In the genomic region with DNA sequence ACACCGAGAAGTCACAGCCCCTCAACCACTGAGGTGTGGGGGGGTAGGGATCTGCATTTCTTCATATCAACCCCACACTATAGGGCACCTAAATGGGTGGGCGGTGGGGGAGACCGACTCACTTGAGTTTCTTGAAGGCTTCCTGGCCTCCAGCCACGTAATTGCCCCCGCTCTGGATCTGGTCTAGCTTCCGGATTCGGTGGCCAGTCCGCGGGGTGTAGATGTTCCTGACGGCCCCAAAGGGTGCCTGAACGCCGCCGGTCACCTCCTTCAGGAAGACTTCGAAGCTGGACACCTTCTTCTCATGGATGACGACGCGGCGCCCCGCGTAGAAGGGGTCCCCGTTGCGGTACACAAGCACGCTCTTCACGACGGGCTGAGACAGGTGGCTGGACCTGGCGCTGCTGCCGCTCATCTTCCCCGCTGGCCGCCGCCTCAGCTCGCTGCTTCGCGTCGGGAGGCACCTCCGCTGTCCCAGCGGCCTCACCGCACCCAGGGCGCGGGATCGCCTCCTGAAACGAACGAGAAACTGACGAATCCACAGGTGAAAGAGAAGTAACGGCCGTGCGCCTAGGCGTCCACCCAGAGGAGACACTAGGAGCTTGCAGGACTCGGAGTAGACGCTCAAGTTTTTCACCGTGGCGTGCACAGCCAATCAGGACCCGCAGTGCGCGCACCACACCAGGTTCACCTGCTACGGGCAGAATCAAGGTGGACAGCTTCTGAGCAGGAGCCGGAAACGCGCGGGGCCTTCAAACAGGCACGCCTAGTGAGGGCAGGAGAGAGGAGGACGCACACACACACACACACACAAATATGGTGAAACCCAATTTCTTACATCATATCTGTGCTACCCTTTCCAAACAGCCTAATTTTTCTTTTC, we compare ENCODE assay signal across 1 cellular context.
TF ChIP-seq lines count a peak whose summit lies in the region.

A gene (minus strand): TSS at position 724 of the 883 bp plus-strand sequence. CDS start 309 bp downstream, at position 415.

TF ChIP-seq in endothelial cell of umbilical vein, 7 proteins besides CTCF, POLR2A, EP300 and RAD21:
- TF ChIP-seq FOS (IDR thresholded peaks at IDR 0.05; ENCODE audit: borderline replicate concordance, insufficient read depth, low read length) (no peak), EZH2 (IDR thresholded peaks at IDR 0.05; ENCODE audit: borderline replicate concordance, low read depth, low read length, severe bottlenecking) (no peak), GATA2 (IDR thresholded peaks at IDR 0.05; ENCODE audit: insufficient read depth, insufficient read length, low read depth, low read length) (no peak), POLR2AphosphoS5 (IDR thresholded peaks at IDR 0.05; ENCODE audit: insufficient read depth, low read depth, low read length) (no peak), JUN (IDR thresholded peaks at IDR 0.05; ENCODE audit: borderline replicate concordance, insufficient read depth, insufficient read length, low read depth) (no peak)
- TF ChIP-seq, protein P1, sequence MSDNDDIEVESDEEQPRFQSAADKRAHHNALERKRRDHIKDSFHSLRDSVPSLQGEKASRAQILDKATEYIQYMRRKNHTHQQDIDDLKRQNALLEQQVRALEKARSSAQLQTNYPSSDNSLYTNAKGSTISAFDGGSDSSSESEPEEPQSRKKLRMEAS (IDR thresholded peaks at IDR 0.05; ENCODE audit: insufficient read depth, insufficient read length), result no peak
